8 cellular contexts compared by ENCODE assay signal in the genomic region with DNA sequence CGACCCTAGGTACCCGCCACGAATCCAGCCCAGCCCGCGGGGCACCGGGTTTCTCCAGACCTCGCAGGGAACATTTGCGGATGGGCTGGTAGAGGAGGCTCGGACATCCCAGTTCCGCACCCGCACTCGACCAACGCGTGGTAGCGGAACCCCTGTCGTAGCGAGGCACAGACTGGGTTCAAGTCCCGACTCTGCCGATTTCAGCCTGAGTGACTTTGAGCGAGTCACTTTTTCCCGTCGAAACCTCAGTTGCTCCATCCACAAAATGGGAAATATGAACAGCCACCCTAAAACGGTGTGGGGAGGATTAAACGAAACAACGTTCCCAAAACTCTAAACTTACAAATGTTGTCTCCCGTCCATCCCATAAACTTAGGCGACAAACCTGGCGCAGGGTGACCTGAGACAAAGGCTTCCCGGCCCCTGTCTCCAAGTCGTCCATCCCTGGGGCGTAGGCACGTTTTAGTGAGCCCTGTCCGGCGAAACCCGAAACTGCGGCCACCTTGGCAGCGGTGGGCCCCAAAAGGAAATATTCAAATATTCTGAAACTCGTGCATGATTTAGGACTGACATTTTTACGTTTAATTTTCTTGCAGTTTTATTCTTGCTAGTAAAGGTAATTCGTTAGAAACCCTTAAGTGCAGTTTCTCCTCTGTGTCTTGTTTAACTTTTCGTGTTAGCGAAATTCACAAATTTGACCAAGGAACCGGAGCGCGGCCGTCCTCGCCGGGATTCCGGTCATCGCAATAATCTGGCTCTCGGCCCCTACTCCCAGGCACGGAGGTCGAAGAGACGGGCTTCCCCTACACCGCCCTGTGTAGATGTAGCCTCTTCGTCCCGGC. TPM values are rescaled to one million over a fixed set of nuclear protein-coding genes. Genes with fewer than 3 reads are reported as not detected.
DNase-seq lines count a peak whose midpoint lies in the region; ATAC-seq and TF ChIP-seq lines count a peak whose summit lies in the region.

No MANE protein-coding gene starts in this region.

- TF ChIP-seq CTCF in BE2C (IDR thresholded peaks at IDR 0.05; ENCODE audit: low read depth, low read length) (no peak), glutamatergic neuron (IDR thresholded peaks at IDR 0.05; ENCODE audit: partially characterized antibody, unreplicated experiment) (no peak), sigmoid colon (IDR thresholded peaks at IDR 0.05) (no peak)

- intact Hi-C loops in sigmoid colon (cut with DNase I), result no loop called here

- H3K4me3 Mint-ChIP-seq in glutamatergic neuron (ENCODE audit: unreplicated experiment), result peak overlapping the region; percentile 82

- H3K36me3 ChIP-seq in BE2C (peaks cover 5% of the 10 kb centered on the region), sigmoid colon (peaks cover 0 to 13% (median 3%) of the 10 kb centered on the region in 4 donors)

- peak overlapping the region; percentile 92 to 99 (median 96) for H3K27ac ChIP-seq in sigmoid colon

- peaks cover 11% of the 10 kb centered on the region for H3K4me1 Mint-ChIP-seq in glutamatergic neuron (ENCODE audit: low read depth, unreplicated experiment)

- H3K27me3 ChIP-seq in BE2C (no peaks in the 10 kb centered on the region), sigmoid colon (no peaks in the 10 kb centered on the region)

- TF ChIP-seq POLR2A in sigmoid colon (IDR thresholded peaks at IDR 0.05), result no peak

- peaks cover 16% of the 10 kb centered on the region for H3K9me3 Mint-ChIP-seq in glutamatergic neuron (ENCODE audit: unreplicated experiment)

- 0 to 1% methylated on average over 57 of the region's 57 CpGs for WGBS in sigmoid colon, 2 donors

- H3K4me3 ChIP-seq in BE2C (ENCODE audit: low read depth, low read length) (peak overlapping the region; percentile 73), sigmoid colon (peak overlapping the region; percentile 74 to 98 (median 96))

- no peaks in the 10 kb centered on the region for H3K36me3 Mint-ChIP-seq in glutamatergic neuron (ENCODE audit: unreplicated experiment)

- peaks cover 33% of the 10 kb centered on the region for H3K27me3 Mint-ChIP-seq in glutamatergic neuron (ENCODE audit: unreplicated experiment)

- DNase-seq in BE2C, result no peak
- peak; percentile 48 for DNase-seq in activated T-cell treated with anti-CD3 and anti-CD28 coated beads for 4 hours
- DNase-seq in glutamatergic neuron, result no peak
- DNase-seq in sigmoid colon, result no peak
- no peak for DNase-seq in ureter (ENCODE audit: low spot score)

- no peak overlapping the region for H3K27ac Mint-ChIP-seq in glutamatergic neuron (ENCODE audit: unreplicated experiment)

- no peak for TF ChIP-seq EP300 in sigmoid colon (IDR thresholded peaks at IDR 0.05)

- peak; percentile 5 for ATAC-seq in HG02642 (IDR thresholded peaks at IDR 0.05; ENCODE audit: poor library complexity, unreplicated experiment)
- no peak for ATAC-seq in GM19467 (IDR thresholded peaks at IDR 0.05; ENCODE audit: unreplicated experiment)
- no peak for ATAC-seq in HG03521 (IDR thresholded peaks at IDR 0.05; ENCODE audit: unreplicated experiment)

- H3K4me1 ChIP-seq in BE2C, result peaks cover 12% of the 10 kb centered on the region
- H3K4me1 ChIP-seq in sigmoid colon, result peaks cover 0 to 53% (median 32%) of the 10 kb centered on the region in 4 donors

- H3K9me3 ChIP-seq in BE2C (no peaks in the 10 kb centered on the region; the same call in 1 of the 2 replicates), sigmoid colon (no peaks in the 10 kb centered on the region)

RNA-seq across cellular contexts. Expression of a gene that starts 2.0 kb away (rescaled TPM):
- 139 TPM for polyA plus RNA-seq in BE2C (2012; ENCODE audit: insufficient read depth, insufficient read length, low read depth)
- total RNA-seq in glutamatergic neuron (ENCODE audit: unreplicated experiment), result 59.8 TPM
- 10 to 100 TPM; 48.9 to 90.3 (median 69.9) TPM for total RNA-seq in sigmoid colon
- polyA plus RNA-seq in sigmoid colon, result 10 to 100 TPM; 15.3 to 86.5 (median 16.2) TPM
- total RNA-seq in ureter, result 209 TPM

RNA-seq across cellular contexts. Expression of a gene that starts 27.0 kb away (rescaled TPM):
- 56.3 TPM for polyA plus RNA-seq in BE2C (2012; ENCODE audit: insufficient read depth, insufficient read length, low read depth)
- total RNA-seq in glutamatergic neuron (ENCODE audit: unreplicated experiment) (3.2 TPM), sigmoid colon (10 to 100 TPM in 3 of 4 donors, 1 to 10 TPM in 1; 9.2 to 19.3 (median 14.6) TPM), ureter (60.1 TPM)
- polyA plus RNA-seq in sigmoid colon, result 100 to 1,000 TPM; 104 to 115 (median 108) TPM

RNA-seq across cellular contexts. Expression of a gene that starts 28.4 kb away (rescaled TPM):
- 6.0 TPM for polyA plus RNA-seq in BE2C (2012; ENCODE audit: insufficient read depth, insufficient read length, low read depth)
- total RNA-seq in glutamatergic neuron (ENCODE audit: unreplicated experiment), result 2.0 TPM
- total RNA-seq in sigmoid colon, result 1 to 10 TPM in 2 of 4 donors, under 1 TPM in 2; 0.36 to 2.8 (median 1.3) TPM
- polyA plus RNA-seq in sigmoid colon, result 1 to 10 TPM in 1 of 3 donors, not detected in 2; 2.4 TPM
- total RNA-seq in ureter, result 3.4 TPM

RNA-seq across cellular contexts. Expression of a gene that starts 45.0 kb away (rescaled TPM):
- polyA plus RNA-seq in BE2C (2012; ENCODE audit: insufficient read depth, insufficient read length, low read depth), result 232 TPM
- total RNA-seq in glutamatergic neuron (ENCODE audit: unreplicated experiment), result 70.1 TPM
- 1 to 10 TPM; 4.3 to 8.9 (median 5.6) TPM for total RNA-seq in sigmoid colon
- 10 to 100 TPM; 19.6 to 32.6 (median 22.8) TPM for polyA plus RNA-seq in sigmoid colon
- total RNA-seq in ureter, result 54.5 TPM

RNA-seq across cellular contexts. Expression of a gene that starts 49.4 kb away (rescaled TPM):
- polyA plus RNA-seq in BE2C (2012; ENCODE audit: insufficient read depth, insufficient read length, low read depth), result 471 TPM
- total RNA-seq in glutamatergic neuron (ENCODE audit: unreplicated experiment) (121 TPM), sigmoid colon (100 to 1,000 TPM; 135 to 198 (median 153) TPM), ureter (156 TPM)
- polyA plus RNA-seq in sigmoid colon, result 100 to 1,000 TPM; 246 to 280 (median 258) TPM
